1 cellular context compared by ENCODE assay signal in the genomic region with DNA sequence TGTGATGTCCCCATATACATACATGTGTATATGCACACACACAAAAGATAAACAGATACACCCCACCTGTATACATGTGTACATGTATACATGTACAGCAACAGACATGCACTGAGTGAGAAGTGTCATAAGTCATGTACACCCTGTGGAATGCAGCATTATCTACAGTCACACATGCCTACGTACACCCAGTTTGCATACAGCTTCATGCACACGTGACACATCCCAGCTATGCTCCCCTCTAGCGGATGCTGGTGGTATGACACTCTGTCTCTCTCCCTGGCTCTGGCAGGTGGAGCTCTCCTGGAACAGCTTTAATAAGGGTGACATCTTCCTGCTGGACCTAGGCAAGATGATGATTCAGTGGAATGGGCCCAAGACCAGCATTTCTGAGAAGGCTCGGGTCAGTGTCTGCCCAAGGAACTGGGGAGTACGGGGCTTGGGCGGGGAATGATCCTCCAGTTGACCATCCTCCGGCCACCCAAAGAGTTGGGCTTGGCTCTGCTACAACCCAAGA.
TF ChIP-seq lines count a peak whose summit lies in the region.

No MANE protein-coding gene starts in this region.

TF ChIP-seq in HepG2, 621 proteins besides CTCF, POLR2A, EP300 and RAD21 (continued from another document and continues in another):
- TF ChIP-seq ZNF235 (CRISPR knock-in tag; IDR thresholded peaks at IDR 0.05; ENCODE audit: borderline replicate concordance) (no peak), ZNF83 (CRISPR knock-in tag; IDR thresholded peaks at IDR 0.05; ENCODE audit: borderline replicate concordance) (no peak), ZBTB33 (CRISPR knock-in tag; IDR thresholded peaks at IDR 0.05) (peak; percentile 48; the same call in 1 of the 2 replicates), ZNF382 (CRISPR knock-in tag; IDR thresholded peaks at IDR 0.05; ENCODE audit: borderline replicate concordance) (no peak), RCOR2 (CRISPR knock-in tag; IDR thresholded peaks at IDR 0.05) (no peak), TARDBP (CRISPR knock-in tag; IDR thresholded peaks at IDR 0.05) (peak; percentile 59), MAFG (CRISPR knock-in tag; IDR thresholded peaks at IDR 0.05) (no peak), MYC (CRISPR knock-in tag; IDR thresholded peaks at IDR 0.05; ENCODE audit: borderline replicate concordance) (peak; percentile 65; the same call in 1 of the 2 replicates), HCFC1 (IDR thresholded peaks at IDR 0.05; ENCODE audit: low read depth, low read length) (no peak), AGO2 (optimal IDR thresholded peaks at IDR 0.05; ENCODE audit: low read depth, low read length) (no peak), REPIN1 (CRISPR knock-in tag; IDR thresholded peaks at IDR 0.05; ENCODE audit: borderline replicate concordance, low read depth) (peak; percentile 57; the same call in 1 of the 2 replicates), ZNF256 (CRISPR knock-in tag; conservative IDR thresholded peaks at IDR 0.05) (no peak), POLR2AphosphoS5 (IDR thresholded peaks at IDR 0.05; ENCODE audit: low read depth, low read length) (no peak), HDAC1 (CRISPR knock-in tag; IDR thresholded peaks at IDR 0.05) (no peak), TOE1 (CRISPR knock-in tag; IDR thresholded peaks at IDR 0.05) (no peak), ADNP (CRISPR knock-in tag; IDR thresholded peaks at IDR 0.05) (no peak), ZNF333 (CRISPR knock-in tag; IDR thresholded peaks at IDR 0.05; ENCODE audit: borderline replicate concordance) (no peak), MXI1 (IDR thresholded peaks at IDR 0.05; ENCODE audit: borderline replicate concordance, low read depth, low read length) (peak; percentile 80; the same call in 2 of the 3 replicates), ATF3 (CRISPR knock-in tag; IDR thresholded peaks at IDR 0.05) (0 out of 2 replicates have a peak, but pooled peaks have one; percentile 14), ZNF331 (CRISPR knock-in tag; IDR thresholded peaks at IDR 0.05) (no peak), HOXA7 (CRISPR knock-in tag; IDR thresholded peaks at IDR 0.05) (no peak), RNF2 (conservative IDR thresholded peaks at IDR 0.05; ENCODE audit: low read depth) (no peak), ZNF567 (CRISPR knock-in tag; IDR thresholded peaks at IDR 0.05; ENCODE audit: borderline replicate concordance) (no peak), NBN (conservative IDR thresholded peaks at IDR 0.05) (no peak), THYN1 (CRISPR knock-in tag; IDR thresholded peaks at IDR 0.05; ENCODE audit: borderline replicate concordance, low read depth) (no peak), NFIC (IDR thresholded peaks at IDR 0.05; ENCODE audit: low read length) (no peak), MYNN (CRISPR knock-in tag; IDR thresholded peaks at IDR 0.05; ENCODE audit: low read depth) (no peak), REXO4 (CRISPR knock-in tag; IDR thresholded peaks at IDR 0.05; ENCODE audit: borderline replicate concordance) (no peak), ARNT2 (CRISPR knock-in tag; IDR thresholded peaks at IDR 0.05; ENCODE audit: low read depth) (no peak), ZNF598 (CRISPR knock-in tag; IDR thresholded peaks at IDR 0.05; ENCODE audit: borderline replicate concordance) (no peak), NONO (IDR thresholded peaks at IDR 0.05) (no peak), NONO (CRISPR knock-in tag; conservative IDR thresholded peaks at IDR 0.05) (0 out of 2 replicates have a peak, but pooled peaks have one; percentile 49), TGIF2 (CRISPR knock-in tag; IDR thresholded peaks at IDR 0.05) (no peak), KDM6A (CRISPR knock-in tag; IDR thresholded peaks at IDR 0.05; ENCODE audit: low read depth) (no peak), ZNF850 (CRISPR knock-in tag; conservative IDR thresholded peaks at IDR 0.05) (no peak), ZNF205 (CRISPR knock-in tag; IDR thresholded peaks at IDR 0.05) (no peak), SRY (CRISPR knock-in tag; IDR thresholded peaks at IDR 0.05) (no peak), KLF11 (CRISPR knock-in tag; IDR thresholded peaks at IDR 0.05) (no peak), SOX13 (IDR thresholded peaks at IDR 0.05) (no peak), SOX13 (CRISPR knock-in tag; conservative IDR thresholded peaks at IDR 0.05 in 1 of 2, IDR thresholded peaks at IDR 0.05 in 1 of 2) (no peak), ZBTB42 (CRISPR knock-in tag; IDR thresholded peaks at IDR 0.05) (no peak), HNRNPLL (IDR thresholded peaks at IDR 0.05; ENCODE audit: low read depth, low read length, poor library complexity, severe bottlenecking) (no peak), STAT5B (CRISPR knock-in tag; IDR thresholded peaks at IDR 0.05) (no peak), TFDP1 (CRISPR knock-in tag; IDR thresholded peaks at IDR 0.05; ENCODE audit: borderline replicate concordance) (peak; percentile 27; the same call in 1 of the 2 replicates), ZNF878 (CRISPR knock-in tag; IDR thresholded peaks at IDR 0.05) (no peak), MAFK (conservative IDR thresholded peaks at IDR 0.05 in 1 of 2, IDR thresholded peaks at IDR 0.05 in 1 of 2; ENCODE audit: low read length in 2 of 2) (no peak), ZNF550 (CRISPR knock-in tag; IDR thresholded peaks at IDR 0.05; ENCODE audit: borderline replicate concordance) (no peak), MXD4 (CRISPR knock-in tag; IDR thresholded peaks at IDR 0.05) (no peak), ZNF564 (CRISPR knock-in tag; IDR thresholded peaks at IDR 0.05) (no peak), PAX8 (CRISPR knock-in tag; IDR thresholded peaks at IDR 0.05; ENCODE audit: borderline replicate concordance) (no peak), ZNF691 (CRISPR knock-in tag; IDR thresholded peaks at IDR 0.05; ENCODE audit: borderline replicate concordance, low read depth) (no peak), ZFP62 (CRISPR knock-in tag; IDR thresholded peaks at IDR 0.05) (no peak), ZNF12 (CRISPR knock-in tag; IDR thresholded peaks at IDR 0.05) (no peak), STAG1 (CRISPR knock-in tag; IDR thresholded peaks at IDR 0.05) (peak; percentile 75)
- TF ChIP-seq, protein P1, sequence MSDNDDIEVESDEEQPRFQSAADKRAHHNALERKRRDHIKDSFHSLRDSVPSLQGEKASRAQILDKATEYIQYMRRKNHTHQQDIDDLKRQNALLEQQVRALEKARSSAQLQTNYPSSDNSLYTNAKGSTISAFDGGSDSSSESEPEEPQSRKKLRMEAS (IDR thresholded peaks at IDR 0.05) = peak; percentile 88
- TF ChIP-seq, protein P2, sequence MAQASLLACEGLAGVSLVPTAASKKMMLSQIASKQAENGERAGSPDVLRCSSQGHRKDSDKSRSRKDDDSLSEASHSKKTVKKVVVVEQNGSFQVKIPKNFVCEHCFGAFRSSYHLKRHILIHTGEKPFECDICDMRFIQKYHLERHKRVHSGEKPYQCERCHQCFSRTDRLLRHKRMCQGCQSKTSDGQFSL (CRISPR knock-in tag; IDR thresholded peaks at IDR 0.05) = no peak
- TF ChIP-seq, protein P3, sequence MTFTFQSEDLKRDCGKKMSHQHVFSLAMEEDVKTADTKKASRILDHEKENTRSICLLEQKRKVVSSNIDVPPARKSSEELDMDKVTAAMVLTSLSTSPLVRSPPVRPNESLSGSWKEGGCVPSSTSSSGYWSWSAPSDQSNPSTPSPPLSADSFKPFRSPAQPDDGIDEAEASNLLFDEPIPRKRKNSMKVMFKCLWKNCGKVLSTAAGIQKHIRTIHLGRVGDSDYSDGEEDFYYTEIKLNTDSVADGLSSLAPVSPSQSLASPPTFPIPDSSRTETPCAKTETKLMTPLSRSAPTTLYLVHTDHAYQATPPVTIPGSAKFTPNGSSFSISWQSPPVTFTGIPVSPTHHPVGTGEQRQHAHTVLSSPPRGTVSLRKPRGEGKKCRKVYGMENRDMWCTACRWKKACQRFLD (CRISPR knock-in tag; IDR thresholded peaks at IDR 0.05; ENCODE audit: borderline replicate concordance) = no peak
- TF ChIP-seq, protein P4, sequence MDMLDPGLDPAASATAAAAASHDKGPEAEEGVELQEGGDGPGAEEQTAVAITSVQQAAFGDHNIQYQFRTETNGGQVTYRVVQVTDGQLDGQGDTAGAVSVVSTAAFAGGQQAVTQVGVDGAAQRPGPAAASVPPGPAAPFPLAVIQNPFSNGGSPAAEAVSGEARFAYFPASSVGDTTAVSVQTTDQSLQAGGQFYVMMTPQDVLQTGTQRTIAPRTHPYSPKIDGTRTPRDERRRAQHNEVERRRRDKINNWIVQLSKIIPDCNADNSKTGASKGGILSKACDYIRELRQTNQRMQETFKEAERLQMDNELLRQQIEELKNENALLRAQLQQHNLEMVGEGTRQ (IDR thresholded peaks at IDR 0.05; ENCODE audit: low read depth, low read length) = peak; percentile 96
- TF ChIP-seq, protein P4 (CRISPR knock-in tag; IDR thresholded peaks at IDR 0.05; ENCODE audit: borderline replicate concordance) = peak; percentile 94; the same call in 1 of the 2 replicates
- TF ChIP-seq, protein P5, sequence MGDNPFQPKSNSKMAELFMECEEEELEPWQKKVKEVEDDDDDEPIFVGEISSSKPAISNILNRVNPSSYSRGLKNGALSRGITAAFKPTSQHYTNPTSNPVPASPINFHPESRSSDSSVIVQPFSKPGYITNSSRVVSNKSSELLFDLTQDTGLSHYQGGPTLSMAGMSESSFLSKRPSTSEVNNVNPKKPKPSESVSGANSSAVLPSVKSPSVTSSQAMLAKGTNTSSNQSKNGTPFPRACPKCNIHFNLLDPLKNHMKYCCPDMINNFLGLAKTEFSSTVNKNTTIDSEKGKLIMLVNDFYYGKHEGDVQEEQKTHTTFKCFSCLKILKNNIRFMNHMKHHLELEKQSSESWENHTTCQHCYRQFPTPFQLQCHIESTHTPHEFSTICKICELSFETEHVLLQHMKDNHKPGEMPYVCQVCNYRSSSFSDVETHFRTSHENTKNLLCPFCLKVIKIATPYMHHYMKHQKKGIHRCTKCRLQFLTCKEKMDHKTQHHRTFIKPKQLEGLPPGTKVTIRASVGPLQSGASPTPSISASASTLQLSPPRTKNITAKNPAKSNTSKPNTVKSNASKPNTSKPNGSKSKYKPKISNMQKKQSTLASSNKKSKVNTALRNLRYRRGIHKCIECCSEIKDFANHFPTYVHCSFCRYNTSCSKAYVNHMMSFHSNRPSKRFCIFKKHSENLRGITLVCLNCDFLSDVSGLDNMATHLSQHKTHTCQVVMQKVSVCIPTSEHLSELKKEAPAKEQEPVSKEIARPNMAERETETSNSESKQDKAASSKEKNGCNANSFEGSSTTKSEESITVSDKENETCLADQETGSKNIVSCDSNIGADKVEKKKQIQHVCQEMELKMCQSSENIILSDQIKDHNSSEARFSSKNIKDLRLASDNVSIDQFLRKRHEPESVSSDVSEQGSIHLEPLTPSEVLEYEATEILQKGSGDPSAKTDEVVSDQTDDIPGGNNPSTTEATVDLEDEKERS (CRISPR knock-in tag; IDR thresholded peaks at IDR 0.05) = no peak
- TF ChIP-seq, protein P6, sequence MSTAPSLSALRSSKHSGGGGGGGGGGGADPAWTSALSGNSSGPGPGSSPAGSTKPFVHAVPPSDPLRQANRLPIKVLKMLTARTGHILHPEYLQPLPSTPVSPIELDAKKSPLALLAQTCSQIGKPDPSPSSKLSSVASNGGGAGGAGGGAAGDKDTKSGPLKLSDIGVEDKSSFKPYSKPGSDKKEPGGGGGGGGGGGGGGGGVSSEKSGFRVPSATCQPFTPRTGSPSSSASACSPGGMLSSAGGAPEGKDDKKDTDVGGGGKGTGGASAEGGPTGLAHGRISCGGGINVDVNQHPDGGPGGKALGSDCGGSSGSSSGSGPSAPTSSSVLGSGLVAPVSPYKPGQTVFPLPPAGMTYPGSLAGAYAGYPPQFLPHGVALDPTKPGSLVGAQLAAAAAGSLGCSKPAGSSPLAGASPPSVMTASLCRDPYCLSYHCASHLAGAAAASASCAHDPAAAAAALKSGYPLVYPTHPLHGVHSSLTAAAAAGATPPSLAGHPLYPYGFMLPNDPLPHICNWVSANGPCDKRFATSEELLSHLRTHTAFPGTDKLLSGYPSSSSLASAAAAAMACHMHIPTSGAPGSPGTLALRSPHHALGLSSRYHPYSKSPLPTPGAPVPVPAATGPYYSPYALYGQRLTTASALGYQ (CRISPR knock-in tag; IDR thresholded peaks at IDR 0.05) = no peak
